25 cellular contexts compared by ENCODE assay signal in genomic region chr1:63843884-63844283, GRCh38.
DNase-seq lines count a peak whose midpoint lies in the region; ATAC-seq, FAIRE-seq and TF ChIP-seq lines count a peak whose summit lies in the region.
"Had no signal": no experiment of that assay in that cellular context is flagged by ENCODE, and none has a peak within 500 bp of the region (broad histone marks: within the 10 kb centered on the region; RNA-seq: fewer than 3 reads in every experiment).

No MANE protein-coding gene starts in this region.

- H3F3A ChIP-seq in neural progenitor cell (ENCODE audit: low read depth), result peaks cover 29% of the 10 kb centered on the region

- H3K36me3 ChIP-seq in esophagus muscularis mucosa (no peaks in the 10 kb centered on the region), neural progenitor cell (no peaks in the 10 kb centered on the region)
- H3K36me3 ChIP-seq: left lung, prostate gland had no signal

- peaks cover 98% of the 10 kb centered on the region for H3K79me2 ChIP-seq in neural progenitor cell (ENCODE audit: low read depth)

- peak overlapping the region; percentile 58 for H3K4me2 ChIP-seq in neural progenitor cell
- H3K4me2 ChIP-seq: SK-N-SH had no signal

- WGBS in esophagus muscularis mucosa, result 80% methylated on average over 2 of the region's 2 CpGs

- peak overlapping the region; percentile 15 for H3K27ac Mint-ChIP-seq in neural progenitor cell
- H3K27ac Mint-ChIP-seq: activated naive CD4-positive, alpha-beta T cell treated with anti-CD3 and anti-CD28 coated beads for 36 hours; CD8-positive, alpha-beta memory T cell; HFFc6 had no signal

- H3K27me3 Mint-ChIP-seq in neural progenitor cell (ENCODE audit: insufficient read depth, low read depth), result no peaks in the 10 kb centered on the region

- no peak for TF ChIP-seq EP300 in esophagus muscularis mucosa (IDR thresholded peaks at IDR 0.05)

- FAIRE-seq in GM12891 (lab: Jason Lieb, UNC), result peak; percentile 23
- FAIRE-seq: frontal cortex had no signal

- peaks cover 43% of the 10 kb centered on the region for H4K20me1 ChIP-seq in neural progenitor cell (ENCODE audit: low read depth)

- no peaks in the 10 kb centered on the region for H3K9me3 Mint-ChIP-seq in neural progenitor cell
- H3K9me3 Mint-ChIP-seq: activated naive CD4-positive, alpha-beta T cell treated with anti-CD3 and anti-CD28 coated beads for 36 hours; activated T-cell treated with anti-CD3 and anti-CD28 coated beads, Interleukin-2, amount 50 U/mL, for 4 hours; CD8-positive, alpha-beta memory T cell; HFFc6; neural crest cell had no signal

- intact Hi-C loops in esophagus muscularis mucosa (cut with DNase I), result no loop called here
- intact Hi-C loops in dorsolateral prefrontal cortex (cut with DNase I), result no loop called here

- peaks cover 80% of the 10 kb centered on the region for H3K4me1 Mint-ChIP-seq in neural progenitor cell
- H3K4me1 Mint-ChIP-seq: CD8-positive, alpha-beta memory T cell had no signal

- H2AFZ ChIP-seq in neural progenitor cell (replicated peaks), result no peak overlapping the region

- H3K27me3 ChIP-seq in esophagus muscularis mucosa, result no peaks in the 10 kb centered on the region
- H3K27me3 ChIP-seq in neural progenitor cell, result no peaks in the 10 kb centered on the region
- H3K27me3 ChIP-seq in dorsolateral prefrontal cortex, result peaks cover 0 to 8% (median 0%) of the 10 kb centered on the region in 45 donors
- H3K27me3 ChIP-seq: left lung had no signal

- no peaks in the 10 kb centered on the region for H3K9me3 ChIP-seq in esophagus muscularis mucosa
- H3K9me3 ChIP-seq in neural progenitor cell (ENCODE audit: low read depth), result no peaks in the 10 kb centered on the region
- H3K9me3 ChIP-seq: left lung, prostate gland, SK-N-SH had no signal

- DNase-seq in GM12891 (ENCODE audit: insufficient read length, low spot score) (no peak), NCI-H82 (lab: John Stamatoyannopoulos, UW) (peak; percentile 98), esophagus muscularis mucosa (ENCODE audit: extremely low spot score) (peak; percentile 78), neural progenitor cell (ENCODE audit: low spot score) (peak; percentile 69), CD1c-positive myeloid dendritic cell (ENCODE audit: extremely low spot score) (no peak), dorsolateral prefrontal cortex (no peak)
- DNase-seq: activated CD4-positive, CD25-positive, alpha-beta regulatory T cell; activated naive CD4-positive, alpha-beta T cell treated with anti-CD3 and anti-CD28 coated beads for 36 hours; activated T-cell treated with anti-CD3 and anti-CD28 coated beads, Interleukin-2, amount 50 U/mL, for 4 hours; aorta; CD8-positive, alpha-beta memory T cell; central memory CD4-positive, alpha-beta T cell; HFFc6; left lung; MM.1S; NCI-H1436 treated with DMSO at 0.1 percent for 48 hours; NCI-H774; SK-N-SH; stimulated activated naive CD4-positive, alpha-beta T cell treated with Interleukin-2 at 50 U/mL for 16 hours had no signal

- TF ChIP-seq CTCF in esophagus muscularis mucosa (IDR thresholded peaks at IDR 0.05), result no peak
- TF ChIP-seq CTCF in neural progenitor cell (IDR thresholded peaks at IDR 0.05), result peak; percentile 10
- peak in 2 of 56 donors; percentile 9 to 16 for TF ChIP-seq CTCF in dorsolateral prefrontal cortex (IDR thresholded peaks at IDR 0.05 in 54 of 56, conservative IDR thresholded peaks at IDR 0.05 in 2 of 56; ENCODE audit: low read depth in 1 of 56, partially characterized antibody in 56 of 56)

- H3K4me3 Mint-ChIP-seq in neural progenitor cell, result no peak overlapping the region
- H3K4me3 Mint-ChIP-seq: activated naive CD4-positive, alpha-beta T cell treated with anti-CD3 and anti-CD28 coated beads for 36 hours; activated T-cell treated with anti-CD3 and anti-CD28 coated beads, Interleukin-2, amount 50 U/mL, for 4 hours; CD8-positive, alpha-beta memory T cell; HFFc6; neural crest cell had no signal

- H3K36me3 Mint-ChIP-seq in neural progenitor cell, result peaks cover 4% of the 10 kb centered on the region
- H3K36me3 Mint-ChIP-seq: CD8-positive, alpha-beta memory T cell had no signal

- no peaks in the 10 kb centered on the region for H3K4me1 ChIP-seq in esophagus muscularis mucosa
- H3K4me1 ChIP-seq in neural progenitor cell, result peaks cover 66% of the 10 kb centered on the region
- H3K4me1 ChIP-seq: left lung, prostate gland had no signal

- H3K4me3 ChIP-seq in esophagus muscularis mucosa, result no peak overlapping the region
- no peak overlapping the region for H3K4me3 ChIP-seq in neural progenitor cell
- no peak overlapping the region for H3K4me3 ChIP-seq in dorsolateral prefrontal cortex
- H3K4me3 ChIP-seq: left lung, prostate gland, skin epidermis had no signal

- TF ChIP-seq POLR2A in GM12891 (IDR thresholded peaks at IDR 0.05; ENCODE audit: low read depth, low read length), result no peak
- no peak for TF ChIP-seq POLR2A in esophagus muscularis mucosa (IDR thresholded peaks at IDR 0.05; ENCODE audit: low read depth)

- no peak overlapping the region for H3K27ac ChIP-seq in esophagus muscularis mucosa (replicated peaks in 1 of 4)
- H3K27ac ChIP-seq in neural progenitor cell, result peak overlapping the region; percentile 62
- no peak overlapping the region for H3K27ac ChIP-seq in dorsolateral prefrontal cortex
- H3K27ac ChIP-seq: HL-60, left lung, prostate gland, skin epidermis had no signal

- H3K9ac ChIP-seq in neural progenitor cell, result no peak overlapping the region
- H3K9ac ChIP-seq: SK-N-SH had no signal

- no peak for ATAC-seq in GM18498 (IDR thresholded peaks at IDR 0.05; ENCODE audit: unreplicated experiment)
- ATAC-seq: activated T-cell treated with anti-CD3 and anti-CD28 coated beads, Interleukin-2, amount 50 U/mL, for 4 hours; left lung had no signal

TF ChIP-seq in GM12891, 5 proteins besides CTCF, POLR2A, EP300 and RAD21:
- no peak for TF ChIP-seq SPI1 (IDR thresholded peaks at IDR 0.05; ENCODE audit: low read depth, low read length)
- TF ChIP-seq POLR2AphosphoS5 (IDR thresholded peaks at IDR 0.05; ENCODE audit: low read depth, low read length), result no peak
- TF ChIP-seq POU2F2 (IDR thresholded peaks at IDR 0.05; ENCODE audit: low read depth, low read length), result no peak

Comparison
In these comparisons a context has a peak if more than half of its experiments do, and no peak if none do; other contexts are left out.
1. DNase-seq: peak in NCI-H82 (single experiment), esophagus muscularis mucosa (single experiment) and neural progenitor cell (single experiment); none in GM12891 (single experiment), CD1c-positive myeloid dendritic cell (single experiment) and dorsolateral prefrontal cortex (0 of 10).